ENCODE assay signal across 8 cellular contexts in the genomic region with DNA sequence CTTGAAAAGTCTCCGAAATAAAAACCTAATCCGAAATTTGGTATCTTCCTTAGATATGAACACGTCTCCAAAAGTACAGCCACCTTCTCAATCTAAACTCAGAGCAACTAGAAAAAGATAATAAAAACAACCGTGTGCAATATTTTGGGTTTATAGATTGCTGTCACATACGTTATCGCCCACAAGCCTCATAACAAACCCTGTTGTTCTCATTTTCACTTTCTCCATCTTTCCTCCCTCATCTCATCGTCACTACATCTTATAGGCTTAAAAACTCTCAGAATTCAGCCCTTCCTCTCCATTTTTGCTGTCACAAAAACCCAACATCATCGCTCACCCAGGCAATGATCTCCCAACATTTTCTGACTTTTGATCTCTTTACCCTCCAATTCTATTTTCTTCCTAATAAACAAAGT. TPM values are rescaled to one million over a fixed set of nuclear protein-coding genes. Genes with fewer than 3 reads are reported as not detected.
DNase-seq lines count a peak whose midpoint lies in the region; ATAC-seq and TF ChIP-seq lines count a peak whose summit lies in the region.

No MANE protein-coding gene starts in this region.

- H3K4me1 ChIP-seq in right atrium auricular region, result peaks cover 0 to 29% of the 10 kb centered on the region in 2 donors
- peaks cover 3% of the 10 kb centered on the region for H3K4me1 ChIP-seq in hepatocyte (ENCODE audit: insufficient read depth)
- peaks cover 6 to 42% (median 31%) of the 10 kb centered on the region in 5 donors for H3K4me1 ChIP-seq in subcutaneous abdominal adipose tissue (ENCODE audit: control insufficient read depth in 5 of 5, insufficient read depth in 5 of 5, low read length in 5 of 5)

- H2AFZ ChIP-seq in hepatocyte, result peak overlapping the region; percentile 81

- no peaks in the 10 kb centered on the region for H3K9me2 ChIP-seq in hepatocyte (replicated peaks; ENCODE audit: insufficient read depth)

- no peak for TF ChIP-seq CTCF in right atrium auricular region (IDR thresholded peaks at IDR 0.05)
- no peak for TF ChIP-seq CTCF in hepatocyte (IDR thresholded peaks at IDR 0.05; ENCODE audit: poor library complexity)

- peak overlapping the region; percentile 74 for H3K4me2 ChIP-seq in hepatocyte

- DNase-seq in right atrium auricular region (ENCODE audit: low spot score) (no peak), left ventricle myocardium superior (no peak), SK-N-MC (ENCODE audit: low read depth, low spot score) (no peak), hepatocyte (ENCODE audit: low spot score) (no peak), HUDEP-2 (lab: John Stamatoyannopoulos, UW; ENCODE audit: unreplicated experiment in 76 of 76) (no peak), NCI-H748 treated with DMSO at 0.1 percent for 48 hours (lab: John Stamatoyannopoulos, UW) (no peak)

- H4K20me1 ChIP-seq in hepatocyte (ENCODE audit: insufficient read depth, poor library complexity, severe bottlenecking), result no peaks in the 10 kb centered on the region

- H3K9me3 ChIP-seq in right atrium auricular region (no peaks in the 10 kb centered on the region), SK-N-MC (ENCODE audit: low read depth, low read length) (no peaks in the 10 kb centered on the region), hepatocyte (ENCODE audit: low read depth) (no peaks in the 10 kb centered on the region), subcutaneous abdominal adipose tissue (ENCODE audit: control insufficient read depth in 5 of 5, low read length in 5 of 5) (no peaks in the 10 kb centered on the region)

- H3K79me2 ChIP-seq in hepatocyte, result peaks cover 31% of the 10 kb centered on the region

- H3K9ac ChIP-seq in SK-N-MC (ENCODE audit: insufficient read length) (peak overlapping the region; percentile 21), subcutaneous abdominal adipose tissue (ENCODE audit: low read length in 5 of 5) (peak overlapping the region in 4 of 5 donors; percentile 66 to 91 (median 90))

- no peaks in the 10 kb centered on the region for H3K27me3 ChIP-seq in right atrium auricular region
- peaks cover 22% of the 10 kb centered on the region for H3K27me3 ChIP-seq in hepatocyte
- peaks cover 0 to 11% (median 4%) of the 10 kb centered on the region in 5 donors for H3K27me3 ChIP-seq in subcutaneous abdominal adipose tissue (ENCODE audit: control insufficient read depth in 5 of 5, insufficient read depth in 4 of 5, low read length in 5 of 5)

- 33% methylated on average over 8 of the region's 8 CpGs for WGBS in hepatocyte (ENCODE audit: low lambda C conversion rate, missing lambda C conversion rate)

- H3K36me3 ChIP-seq in right atrium auricular region (no peaks in the 10 kb centered on the region), SK-N-MC (ENCODE audit: insufficient read depth, low read length) (no peaks in the 10 kb centered on the region), hepatocyte (replicated peaks; ENCODE audit: insufficient read depth, low read depth) (no peaks in the 10 kb centered on the region), subcutaneous abdominal adipose tissue (ENCODE audit: control insufficient read depth in 5 of 5, insufficient read depth in 5 of 5, low read length in 5 of 5) (no peaks in the 10 kb centered on the region)

- intact Hi-C loops in left ventricle myocardium superior (cut with micrococcal nuclease), result no loop called here

- ATAC-seq in left ventricle myocardium superior (no peak), HG03108 (IDR thresholded peaks at IDR 0.05; ENCODE audit: unreplicated experiment) (no peak)

- peak overlapping the region; percentile 38 to 62 for H3K27ac ChIP-seq in right atrium auricular region
- H3K27ac ChIP-seq in SK-N-MC, result 0 out of 2 replicates have a peak overlapping the region, but pooled peaks have one; percentile 10
- H3K27ac ChIP-seq in hepatocyte, result peak overlapping the region; percentile 74
- peak overlapping the region; percentile 43 for H3K27ac ChIP-seq in subcutaneous abdominal adipose tissue (ENCODE audit: low read depth, low read length)

- peak overlapping the region; percentile 73 to 96 for H3K4me3 ChIP-seq in right atrium auricular region
- peak overlapping the region; percentile 95 for H3K4me3 ChIP-seq in SK-N-MC
- peak overlapping the region; percentile 30 for H3K4me3 ChIP-seq in hepatocyte
- H3K4me3 ChIP-seq in subcutaneous abdominal adipose tissue (ENCODE audit: low read depth in 1 of 5, low read length in 5 of 5), result peak overlapping the region; percentile 89 to 98 (median 97)

RNA-seq across cellular contexts. Expression of a gene that starts 0.4 kb away (rescaled TPM):
- total RNA-seq in right atrium auricular region (1 to 10 TPM; 8.1 to 9.4 TPM), left ventricle myocardium superior (7.5 TPM), hepatocyte (15.7 and 23.8 TPM in 2 replicates)
- 5.6 and 8.4 TPM in 2 replicates for polyA plus RNA-seq in hepatocyte

RNA-seq across cellular contexts. Expression of a gene that starts 11.1 kb away (rescaled TPM):
- total RNA-seq in right atrium auricular region (10 to 100 TPM; 32.7 to 32.8 TPM), left ventricle myocardium superior (28.2 TPM), hepatocyte (65.9 and 75.6 TPM in 2 replicates)
- polyA plus RNA-seq in hepatocyte, result 50.7 and 60.7 TPM in 2 replicates

Comparison
In these comparisons a context has a peak if more than half of its experiments do, and no peak if none do; other contexts are left out.
1. H3K27ac ChIP-seq: peak in every context shown above with its lines; median percentile 74 in hepatocyte; 50 in right atrium auricular region; 43 in subcutaneous abdominal adipose tissue; 10 in SK-N-MC.
2. H3K4me3 ChIP-seq: peak in every context shown above with its lines; median percentile 97 in subcutaneous abdominal adipose tissue; 95 in SK-N-MC; 84 in right atrium auricular region; 30 in hepatocyte.